ENCODE assay signal across 8 cellular contexts in genomic region chr4:61851126-61851525, GRCh38.
"Had no signal": no experiment of that assay in that cellular context is flagged by ENCODE, and none has a peak within 500 bp of the region (broad histone marks: within the 10 kb centered on the region; RNA-seq: fewer than 3 reads in every experiment).

No MANE protein-coding gene starts in this region.

- H3K4me3 ChIP-seq: GM12878 had no signal

- FAIRE-seq: G401.6, GM12878, GM12891, GM12892, GM18507, GM19239 had no signal

- ATAC-seq: GM12878 had no signal

- DNase-seq: GDM1, GF-D8 had no signal
